ENCODE assay signal across 20 cellular contexts in the genomic region with DNA sequence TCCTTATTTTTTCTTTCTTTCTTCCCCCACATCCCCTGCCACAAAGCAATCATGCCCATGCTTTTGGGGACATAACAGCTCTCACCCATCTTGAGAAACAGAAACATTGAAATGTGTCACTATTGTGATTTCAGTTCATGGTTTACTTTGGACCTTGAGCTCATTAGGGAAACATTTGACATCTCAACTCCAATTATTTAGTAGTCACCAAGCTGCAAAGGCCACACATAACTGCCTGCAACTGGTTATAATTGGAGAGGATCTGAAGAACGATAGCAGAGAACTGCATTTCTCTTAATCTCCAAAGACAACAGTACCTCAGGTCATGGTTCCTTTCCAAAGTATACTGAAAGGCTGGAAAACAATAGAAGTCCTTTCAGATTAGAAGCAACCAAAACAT.
A peak's percentile ranks its signal among the peaks of the same experiment; 100 is the strongest.
DNase-seq lines count a peak whose midpoint lies in the region; ATAC-seq, FAIRE-seq and TF ChIP-seq lines count a peak whose summit lies in the region.
"Had no signal": no experiment of that assay in that cellular context is flagged by ENCODE, and none has a peak within 500 bp of the region (broad histone marks: within the 10 kb centered on the region; RNA-seq: fewer than 3 reads in every experiment).

No MANE protein-coding gene starts in this region.

- H3K4me3 Mint-ChIP-seq in dendritic cell treated with granulocyte-macrophage colony-stimulating factor and Interleukin-4, amounts not matched to agents 40 ng/mL and 50 ng/mL, for 4 days: no peak overlapping the region
- H3K4me3 Mint-ChIP-seq in effector memory CD8-positive, alpha-beta T cell: no peak overlapping the region
- H3K4me3 Mint-ChIP-seq: T-helper 1 cell treated with Interleukin-12 subunit alpha and Interleukin-12 subunit beta and Interleukin-4 antibody, amounts not matched to agents 30 μg/mL and 1 μg/mL, for 36 hours had no signal

- H3K4me1 ChIP-seq in stomach: peaks cover 3 to 30% (median 9%) of the 10 kb centered on the region in 4 donors

- no peaks in the 10 kb centered on the region for H3K27me3 ChIP-seq in stomach

- TF ChIP-seq POLR2A in stomach (IDR thresholded peaks at IDR 0.05): no peak

- peak overlapping the region in 1 of 5 donors; percentile 61 for H3K27ac ChIP-seq in stomach
- H3K27ac ChIP-seq: VCaP had no signal

- H3K36me3 ChIP-seq in stomach: no peaks in the 10 kb centered on the region

- H3K9me3 ChIP-seq in stomach: no peaks in the 10 kb centered on the region
- H3K9me3 ChIP-seq: mucosa of descending colon had no signal

- TF ChIP-seq CTCF in D721Med (IDR thresholded peaks at IDR 0.05; ENCODE audit: insufficient read depth, missing control alignments): no peak
- no peak for TF ChIP-seq CTCF in stomach (IDR thresholded peaks at IDR 0.05)

- peak; percentile 21 for FAIRE-seq in D721Med (lab: Jason Lieb, UNC)

- DNase-seq in D721Med (ENCODE audit: insufficient read length, low spot score) (no peak), NCI-H345 (lab: John Stamatoyannopoulos, UW) (peak; percentile 35), renal cortical epithelial cell (ENCODE audit: low read depth) (peak; percentile 23), stomach (no peak), NCI-H748 treated with DMSO at 0.1 percent for 48 hours (lab: John Stamatoyannopoulos, UW) (no peak)
- no peak for DNase-seq in effector memory CD8-positive, alpha-beta T cell
- DNase-seq: activated CD4-positive, alpha-beta T cell treated with anti-CD3 and anti-CD28 coated beads, Interleukin-2, amount 50 U/mL, for 48 hours; activated naive CD4-positive, alpha-beta T cell treated with anti-CD3 and anti-CD28 coated beads, Interleukin-2, amount 50 U/mL, for 16 hours; activated T-cell treated with anti-CD3 and anti-CD28 coated beads, Interleukin-2, amount 50 U/mL, for 1 hour; C1 segment of cervical spinal cord; effector memory CD4-positive, alpha-beta T cell; hypothalamus; kidney glomerular epithelial cell; NCI-H2081 treated with DMSO at 0.1 percent for 48 hours; nucleus accumbens; stimulated activated CD4-positive, alpha-beta T cell treated with anti-CD3 and anti-CD28 coated beads, Interleukin-4, amount 100 ng/mL, for 1 hour had no signal

- intact Hi-C loops in dendritic cell treated with granulocyte-macrophage colony-stimulating factor and Interleukin-4, amounts not matched to agents 40 ng/mL and 50 ng/mL, for 4 days (cut with micrococcal nuclease): no loop called here
- intact Hi-C loops in stomach (cut with DNase I; ENCODE audit: low total_unique reads): no loop called here

- no peaks in the 10 kb centered on the region for H3K9me3 Mint-ChIP-seq in dendritic cell treated with granulocyte-macrophage colony-stimulating factor and Interleukin-4, amounts not matched to agents 40 ng/mL and 50 ng/mL, for 4 days
- peaks cover 7 to 20% of the 10 kb centered on the region in 2 donors for H3K9me3 Mint-ChIP-seq in effector memory CD8-positive, alpha-beta T cell
- H3K9me3 Mint-ChIP-seq: T-helper 1 cell treated with Interleukin-12 subunit alpha and Interleukin-12 subunit beta and Interleukin-4 antibody, amounts not matched to agents 30 μg/mL and 1 μg/mL, for 36 hours had no signal

- H3K4me3 ChIP-seq in stomach: no peak overlapping the region
- H3K4me3 ChIP-seq: mucosa of descending colon had no signal

- no peaks in the 10 kb centered on the region for H3K27me3 Mint-ChIP-seq in dendritic cell treated with granulocyte-macrophage colony-stimulating factor and Interleukin-4, amounts not matched to agents 40 ng/mL and 50 ng/mL, for 4 days
- H3K27me3 Mint-ChIP-seq in effector memory CD8-positive, alpha-beta T cell: no peaks in the 10 kb centered on the region

- peak overlapping the region; percentile 27 for H3K27ac Mint-ChIP-seq in dendritic cell treated with granulocyte-macrophage colony-stimulating factor and Interleukin-4, amounts not matched to agents 40 ng/mL and 50 ng/mL, for 4 days
- H3K27ac Mint-ChIP-seq in effector memory CD8-positive, alpha-beta T cell: no peak overlapping the region
- H3K27ac Mint-ChIP-seq: T-helper 1 cell treated with Interleukin-12 subunit alpha and Interleukin-12 subunit beta and Interleukin-4 antibody, amounts not matched to agents 30 μg/mL and 1 μg/mL, for 36 hours had no signal

- 9 to 29% (median 19%) methylated on average over 1 of the region's 1 CpG for WGBS in stomach, 5 donors

- H3K4me1 Mint-ChIP-seq in dendritic cell treated with granulocyte-macrophage colony-stimulating factor and Interleukin-4, amounts not matched to agents 40 ng/mL and 50 ng/mL, for 4 days (ENCODE audit: low read depth): peaks cover 37% of the 10 kb centered on the region
- no peaks in the 10 kb centered on the region for H3K4me1 Mint-ChIP-seq in effector memory CD8-positive, alpha-beta T cell (ENCODE audit: low read depth in 2 of 2)

- ATAC-seq in effector memory CD8-positive, alpha-beta T cell (replicated peaks): no peak
- ATAC-seq: mucosa of descending colon had no signal

- TF ChIP-seq EP300 in stomach (IDR thresholded peaks at IDR 0.05): no peak

- no peaks in the 10 kb centered on the region for H3K36me3 Mint-ChIP-seq in dendritic cell treated with granulocyte-macrophage colony-stimulating factor and Interleukin-4, amounts not matched to agents 40 ng/mL and 50 ng/mL, for 4 days (ENCODE audit: low read depth)
- no peaks in the 10 kb centered on the region for H3K36me3 Mint-ChIP-seq in effector memory CD8-positive, alpha-beta T cell (ENCODE audit: insufficient read depth)

Comparison
In these comparisons a context has a peak if more than half of its experiments do, and no peak if none do; other contexts are left out.
1. DNase-seq: peak in NCI-H345 (single experiment) and renal cortical epithelial cell (single experiment); none in D721Med (single experiment), effector memory CD8-positive, alpha-beta T cell (0 of 3), stomach (single experiment) and NCI-H748 treated with DMSO at 0.1 percent for 48 hours (single experiment).